ENCODE assay signal across 7 cellular contexts in the genomic region with DNA sequence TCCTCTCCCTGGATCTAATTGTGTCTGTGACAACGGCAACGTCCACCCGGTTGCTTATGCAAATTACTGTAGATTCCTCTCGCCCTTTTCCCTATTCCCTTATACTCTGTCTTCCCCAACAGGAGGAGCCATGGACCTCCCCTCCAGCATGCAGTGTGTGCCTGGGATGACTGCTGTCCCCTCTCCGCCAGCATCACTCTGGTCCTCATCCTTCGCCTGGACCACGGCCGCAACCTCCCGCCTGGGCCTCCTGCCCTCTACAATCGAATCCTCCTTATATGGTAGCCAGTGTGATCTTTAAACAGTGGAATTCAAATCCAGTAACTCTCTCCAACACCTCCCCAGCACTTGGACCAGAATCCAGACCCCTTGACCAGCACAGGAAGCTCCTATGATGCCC.
"Had no signal": no experiment of that assay in that cellular context is flagged by ENCODE, and none has a peak within 500 bp of the region (broad histone marks: within the 10 kb centered on the region; RNA-seq: fewer than 3 reads in every experiment).

No MANE protein-coding gene starts in this region.

- DNase-seq: H9, HCEC 1CT, KBM-7 had no signal

- ATAC-seq: GM23338, HepG2 had no signal

- H3K36me3 Mint-ChIP-seq: IgD-negative memory B cell had no signal

- H3K4me3 Mint-ChIP-seq: GM23338, H9 had no signal

- H3K4me3 ChIP-seq: GM23338 had no signal

- H3K4me1 Mint-ChIP-seq: GM23338, IgD-negative memory B cell had no signal

- H3K4me2 ChIP-seq: GM23338 had no signal

- H3K27ac Mint-ChIP-seq: GM23338, IgD-negative memory B cell had no signal

- H2AFZ ChIP-seq: GM23338 had no signal

- H3K27ac ChIP-seq: HL-60 had no signal
